In the genomic region with DNA sequence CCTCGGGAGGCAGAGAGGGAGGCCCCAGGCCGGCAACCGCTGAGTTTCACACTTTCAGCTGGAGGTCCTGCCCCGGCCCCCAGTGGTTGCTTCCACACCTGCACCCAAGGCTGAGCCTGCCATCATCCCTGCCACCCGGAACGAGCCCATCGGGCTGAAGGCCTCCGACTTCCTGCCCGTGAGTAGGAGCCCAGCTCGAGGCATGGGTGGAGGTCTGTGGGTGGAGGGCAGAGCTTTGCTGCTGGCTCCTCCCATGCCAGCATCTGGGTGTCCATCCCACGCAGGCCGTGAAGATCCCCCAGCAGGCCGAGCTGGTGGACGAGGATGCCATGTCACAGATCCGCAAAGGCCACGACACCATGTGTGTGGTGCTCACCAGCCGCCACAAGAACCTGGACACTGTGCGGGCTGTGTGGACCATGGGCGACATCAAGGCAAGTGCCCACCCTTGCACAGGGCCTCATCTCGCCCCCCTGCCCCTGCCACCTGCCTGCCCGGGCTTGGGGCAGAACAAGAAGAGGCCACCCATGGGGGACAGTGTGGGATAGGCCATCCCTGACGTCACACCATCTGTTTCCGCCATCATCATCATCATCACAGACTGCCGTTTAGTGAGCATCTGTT, we compare ENCODE assay signal across 26 cellular contexts. TPM values are rescaled to one million over a fixed set of nuclear protein-coding genes. Genes with fewer than 3 reads are reported as not detected.
DNase-seq lines count a peak whose midpoint lies in the region; ATAC-seq, FAIRE-seq and TF ChIP-seq lines count a peak whose summit lies in the region.
"Had no signal": no experiment of that assay in that cellular context is flagged by ENCODE, and none has a peak within 500 bp of the region (broad histone marks: within the 10 kb centered on the region; RNA-seq: fewer than 3 reads in every experiment).

No MANE protein-coding gene starts in this region.

- no peak overlapping the region for H2BK5ac ChIP-seq in neuronal stem cell (ENCODE audit: low read length)

- H3K79me1 ChIP-seq in neuronal stem cell (ENCODE audit: low read depth, low read length) = peaks cover 2% of the 10 kb centered on the region

- no peaks in the 10 kb centered on the region for H3K9me3 Mint-ChIP-seq in chondrocyte (ENCODE audit: low read depth)
- H3K9me3 Mint-ChIP-seq: activated B cell treated with CpG ODN at 0.5 μM for 24 hours; activated naive CD8-positive, alpha-beta T cell treated with anti-CD3 and anti-CD28 coated beads, Interleukin-2, amount 10 ng/mL, durations not matched to agents 7 days and 5 days; activated T-helper 17 cell treated with anti-CD3 and anti-CD28 coated beads, Interleukin-2, amount 50 U/mL, for 72 hours; CD4-positive, CD25-positive, alpha-beta regulatory T cell; natural killer cell had no signal

- no peak overlapping the region for H2AFZ ChIP-seq in neuronal stem cell (ENCODE audit: low read length)
- H2AFZ ChIP-seq: hepatocyte had no signal

- no peak overlapping the region for H3K4ac ChIP-seq in neuronal stem cell (ENCODE audit: low read length)

- TF ChIP-seq POLR2A in GM12891 (IDR thresholded peaks at IDR 0.05; ENCODE audit: low read depth, low read length) = no peak

- no peak overlapping the region for H3K4me2 ChIP-seq in neuronal stem cell (ENCODE audit: insufficient read depth, low read length, poor library complexity, severe bottlenecking)
- H3K4me2 ChIP-seq: hepatocyte had no signal

- no peak overlapping the region for H4K8ac ChIP-seq in neuronal stem cell (ENCODE audit: low read depth, low read length)

- H3K4me1 Mint-ChIP-seq in chondrocyte (ENCODE audit: low read depth) = no peaks in the 10 kb centered on the region
- H3K4me1 Mint-ChIP-seq: activated B cell treated with CpG ODN at 0.5 μM for 24 hours; activated naive CD8-positive, alpha-beta T cell treated with anti-CD3 and anti-CD28 coated beads, Interleukin-2, amount 10 ng/mL, durations not matched to agents 7 days and 5 days; CD4-positive, CD25-positive, alpha-beta regulatory T cell had no signal

- no peak overlapping the region for H3K18ac ChIP-seq in neuronal stem cell (ENCODE audit: low read length)

- H3K14ac ChIP-seq in neuronal stem cell (ENCODE audit: low read length) = peak overlapping the region; percentile 71

- no peak for FAIRE-seq in GM12891 (lab: Jason Lieb, UNC)
- FAIRE-seq: D721Med, pancreas had no signal

- no peaks in the 10 kb centered on the region for H3K27me3 Mint-ChIP-seq in chondrocyte (ENCODE audit: low read depth)
- H3K27me3 Mint-ChIP-seq: activated B cell treated with CpG ODN at 0.5 μM for 24 hours; activated naive CD8-positive, alpha-beta T cell treated with anti-CD3 and anti-CD28 coated beads, Interleukin-2, amount 10 ng/mL, durations not matched to agents 7 days and 5 days; activated T-helper 17 cell treated with anti-CD3 and anti-CD28 coated beads, Interleukin-2, amount 50 U/mL, for 72 hours; CD4-positive, CD25-positive, alpha-beta regulatory T cell had no signal

- peak overlapping the region; percentile 80 for H3K23ac ChIP-seq in neuronal stem cell (ENCODE audit: low read depth, low read length, poor library complexity)

- TF ChIP-seq CTCF in GM06990 (IDR thresholded peaks at IDR 0.05; ENCODE audit: insufficient read depth, low read length, poor library complexity, severe bottlenecking) (peak; percentile 2), HEK293 (tag by site-specific recombination; IDR thresholded peaks at IDR 0.05) (no peak), chondrocyte (IDR thresholded peaks at IDR 0.05) (no peak)

- H3K4me3 Mint-ChIP-seq in chondrocyte (ENCODE audit: unreplicated experiment) = no peak overlapping the region
- H3K4me3 Mint-ChIP-seq: activated B cell treated with CpG ODN at 0.5 μM for 24 hours; activated naive CD8-positive, alpha-beta T cell treated with anti-CD3 and anti-CD28 coated beads, Interleukin-2, amount 10 ng/mL, durations not matched to agents 7 days and 5 days; activated T-helper 17 cell treated with anti-CD3 and anti-CD28 coated beads, Interleukin-2, amount 50 U/mL, for 72 hours; CD4-positive, CD25-positive, alpha-beta regulatory T cell; immature natural killer cell; natural killer cell had no signal

- H3K27me3 ChIP-seq in GM06990 (replicated peaks; ENCODE audit: control insufficient read depth, insufficient read depth, low read length) = no peaks in the 10 kb centered on the region
- no peaks in the 10 kb centered on the region for H3K27me3 ChIP-seq in neuronal stem cell (ENCODE audit: control insufficient read depth in 3 of 3, insufficient read depth in 3 of 3, low read depth in 1 of 3, low read length in 3 of 3)
- H3K27me3 ChIP-seq: body of pancreas, hepatocyte, left lung, pancreas, sigmoid colon, stomach, transverse colon had no signal

- no peak for ATAC-seq in GM19455 (IDR thresholded peaks at IDR 0.05; ENCODE audit: unreplicated experiment)
- ATAC-seq: activated T-helper 17 cell treated with anti-CD3 and anti-CD28 coated beads, Interleukin-2, amount 50 U/mL, for 72 hours; body of pancreas; left lung; natural killer cell; pancreas had no signal

- WGBS in neuronal stem cell (ENCODE audit: extremely low coverage in 2 of 2, insufficient read length in 2 of 2, insufficient replicate concordance in 1 of 2), 2 donors = no CpG with 5 or more reads among the region's 24 CpGs

- H2BK120ac ChIP-seq in neuronal stem cell (ENCODE audit: low read depth, low read length) = no peak overlapping the region

- no peak overlapping the region for H4K91ac ChIP-seq in neuronal stem cell (ENCODE audit: low read depth, low read length, poor library complexity)

- no peak overlapping the region for H3K27ac Mint-ChIP-seq in chondrocyte (ENCODE audit: unreplicated experiment)
- H3K27ac Mint-ChIP-seq: activated B cell treated with CpG ODN at 0.5 μM for 24 hours; activated naive CD8-positive, alpha-beta T cell treated with anti-CD3 and anti-CD28 coated beads, Interleukin-2, amount 10 ng/mL, durations not matched to agents 7 days and 5 days; activated T-helper 17 cell treated with anti-CD3 and anti-CD28 coated beads, Interleukin-2, amount 50 U/mL, for 72 hours; immature natural killer cell; natural killer cell had no signal

- CTCF ChIA-PET in HEK293 (lab: Yijun Ruan, JAX) = interaction anchor here (0.6 to 3.3 kb wide), 4 partner anchors 56 to 342 kb away, joined by 3 to 20 read pairs (median 4); no protein-coding TSS in a partner anchor

- H3K9me3 ChIP-seq in HEK293 (ENCODE audit: control insufficient read depth, insufficient read depth, low read depth, low read length) (no peaks in the 10 kb centered on the region), neuronal stem cell (replicated peaks in 1 of 2; ENCODE audit: control insufficient read depth in 2 of 2, insufficient read depth in 1 of 2, low read depth in 1 of 2, low read length in 2 of 2) (no peaks in the 10 kb centered on the region)
- H3K9me3 ChIP-seq: body of pancreas, left lung, pancreas, sigmoid colon, stomach, transverse colon had no signal

- no peak for DNase-seq in GM06990 (ENCODE audit: extremely low read depth, insufficient read length)
- peak; percentile 92 for DNase-seq in chondrocyte (ENCODE audit: low spot score)
- no peak for DNase-seq in neuronal stem cell (ENCODE audit: low spot score)
- DNase-seq in KBM-7 = no peak
- no peak for DNase-seq in GM12891 (ENCODE audit: insufficient read length, low spot score)
- DNase-seq: activated B cell treated with CpG ODN at 0.5 μM for 24 hours; activated CD8-positive, alpha-beta memory T cell treated with anti-CD3 and anti-CD28 coated beads, Interleukin-2, amount 50 U/mL, for 48 hours; activated naive CD8-positive, alpha-beta T cell treated with anti-CD3 and anti-CD28 coated beads, Interleukin-2, amount 10 ng/mL, durations not matched to agents 7 days and 5 days; CD4-positive, CD25-positive, alpha-beta regulatory T cell; effector CD4-positive, alpha-beta T cell; foreskin fibroblast; immature natural killer cell; natural killer cell; NCI-H1930; NCI-H526 treated with DMSO at 0.1 percent for 48 hours; sigmoid colon; stomach; transverse colon had no signal

- POLR2A ChIA-PET in HEK293 (lab: Yijun Ruan, JAX) = interaction anchor here (0.6 kb wide), 1 partner anchor 107 kb away, joined by 6 read pairs; no protein-coding TSS in a partner anchor

- H2AK5ac ChIP-seq in neuronal stem cell (ENCODE audit: low read depth, low read length) = no peak overlapping the region

- in situ Hi-C loops in KBM-7 (cut with MboI; ENCODE audit: low pct_unique_long_range_greater_than_20kb, low sequenced_read_pairs) = loop anchor here (25.0 kb wide), 1 partner anchor 232 kb away; a partner anchor contains a TSS

- H3K4me1 ChIP-seq in HEK293 (ENCODE audit: control insufficient read depth, insufficient read depth, low read length) = no peaks in the 10 kb centered on the region
- H3K4me1 ChIP-seq in neuronal stem cell (ENCODE audit: control insufficient read depth in 2 of 2, insufficient read depth in 1 of 2, low read depth in 1 of 2, low read length in 2 of 2) = no peaks in the 10 kb centered on the region
- H3K4me1 ChIP-seq: pancreas, transverse colon had no signal

- peaks cover 11% of the 10 kb centered on the region for H3K36me3 Mint-ChIP-seq in chondrocyte (ENCODE audit: low read depth)
- H3K36me3 Mint-ChIP-seq: activated naive CD8-positive, alpha-beta T cell treated with anti-CD3 and anti-CD28 coated beads, Interleukin-2, amount 10 ng/mL, durations not matched to agents 7 days and 5 days; natural killer cell had no signal

- H3K9ac ChIP-seq in neuronal stem cell (ENCODE audit: low read depth, low read length, poor library complexity) = no peak overlapping the region

- H2BK12ac ChIP-seq in neuronal stem cell (ENCODE audit: low read length) = no peak overlapping the region

- H3K36me3 ChIP-seq in GM06990 (ENCODE audit: control insufficient read depth, insufficient read depth, low read length) (peaks cover 7% of the 10 kb centered on the region), HEK293 (ENCODE audit: control insufficient read depth in 2 of 2, insufficient read depth in 1 of 2, low read length in 2 of 2) (peaks cover 0 to 88% of the 10 kb centered on the region in 2 experiments; a peak in 1 of 3 replicates), neuronal stem cell (replicated peaks in 1 of 2; ENCODE audit: control insufficient read depth in 2 of 2, insufficient read depth in 2 of 2, low read length in 2 of 2) (peaks cover 26 to 73% of the 10 kb centered on the region in 2 donors)
- H3K36me3 ChIP-seq: transverse colon had no signal

- no peak overlapping the region for H3K27ac ChIP-seq in HEK293 (ENCODE audit: extremely low read depth, low read depth, low read length)
- H3K27ac ChIP-seq in neuronal stem cell (replicated peaks; ENCODE audit: low read length) = no peak overlapping the region
- H3K27ac ChIP-seq: body of pancreas, hepatocyte, left lung, pancreas, sigmoid colon, stomach, transverse colon had no signal

- no peak overlapping the region for H2BK15ac ChIP-seq in neuronal stem cell (ENCODE audit: low read length)

- H3K4me3 ChIP-seq in GM06990 (replicated peaks; ENCODE audit: low read depth, low read length) (no peak overlapping the region), HEK293 (ENCODE audit: low read depth, low read length) (no peak overlapping the region), neuronal stem cell (ENCODE audit: low read length in 2 of 2) (peak overlapping the region in 1 of 2 donors; percentile 20)
- H3K4me3 ChIP-seq: body of pancreas, hepatocyte, left lung, pancreas, sigmoid colon, stomach, transverse colon had no signal

RNA-seq across cellular contexts. Expression of a gene that starts 19.6 kb away (rescaled TPM):
- 14.0 to 20.6 TPM (median 14.7 TPM) in 3 replicates for total RNA-seq in chondrocyte
- polyA plus RNA-seq in neuronal stem cell (2013, experiment 1 of 2) = 31.8 TPM
- polyA plus RNA-seq in neuronal stem cell (2013, experiment 2 of 2) = 30.8 TPM
- 17.3 TPM for polyA plus RNA-seq in GM12891 (2012; ENCODE audit: low read depth, missing spikeins)

RNA-seq across cellular contexts. Expression of a gene that starts 47.1 kb away (rescaled TPM):
- total RNA-seq in chondrocyte = 74.4 to 135 TPM (median 75.6 TPM) in 3 replicates
- 1.3 TPM for polyA plus RNA-seq in neuronal stem cell (2013, experiment 1 of 2)
- 1.1 TPM for polyA plus RNA-seq in neuronal stem cell (2013, experiment 2 of 2)
- polyA plus RNA-seq in GM12891 (2012; ENCODE audit: low read depth, missing spikeins) = 1.3 TPM
- polyA plus RNA-seq: CD4-positive, CD25-positive, alpha-beta regulatory T cell had no signal
